2 cellular contexts compared by ENCODE assay signal in genomic region chr3:12630843-12631242, GRCh38.
TF ChIP-seq lines count a peak whose summit lies in the region.

No MANE protein-coding gene starts in this region.

TF ChIP-seq in WTC11, 78 proteins besides CTCF, POLR2A, EP300 and RAD21:
- TF ChIP-seq ZNF121 (CRISPR knock-in tag; IDR thresholded peaks at IDR 0.05): peak; percentile 31; the same call in 1 of the 2 replicates

TF ChIP-seq in HepG2, 621 proteins besides CTCF, POLR2A, EP300 and RAD21:
- 0 out of 2 replicates have a peak, but pooled peaks have one; percentile 25 for TF ChIP-seq FOSL2 (CRISPR knock-in tag; IDR thresholded peaks at IDR 0.05)
- peak; percentile 58; the same call in 1 of the 2 replicates for TF ChIP-seq ZNF121 (CRISPR knock-in tag; IDR thresholded peaks at IDR 0.05)
